Comparison of ENCODE assay signal across 11 cellular contexts in genomic region chr3:127754411-127755304, GRCh38.
DNase-seq lines count a peak whose midpoint lies in the region; ATAC-seq and TF ChIP-seq lines count a peak whose summit lies in the region.
"Had no signal": no experiment of that assay in that cellular context is flagged by ENCODE, and none has a peak within 500 bp of the region (broad histone marks: within the 10 kb centered on the region; RNA-seq: fewer than 3 reads in every experiment).

No MANE protein-coding gene starts in this region.

- H3K9ac ChIP-seq in neural progenitor cell = no peak overlapping the region

- in situ Hi-C loops in GM18951 (cut with MboI; ENCODE audit: low sequenced_read_pairs, unreplicated experiment) = no loop called here

- H3K4me1 ChIP-seq in neural progenitor cell = no peaks in the 10 kb centered on the region

- H3K4me3 Mint-ChIP-seq in activated B cell treated with CpG ODN at 0.5 μM for 24 hours (peak overlapping the region; percentile 76), neural progenitor cell (no peak overlapping the region)

- H3K4me2 ChIP-seq in neural progenitor cell = no peak overlapping the region

- H3K9me3 ChIP-seq in neural progenitor cell (ENCODE audit: low read depth) = no peaks in the 10 kb centered on the region

- ATAC-seq in activated B cell treated with CpG ODN at 0.5 μM for 24 hours (ENCODE audit: low read depth) (peak; percentile 72), left lobe of liver (no peak), GM21360 (IDR thresholded peaks at IDR 0.05; ENCODE audit: unreplicated experiment) (no peak)

- intact Hi-C loops in activated B cell treated with CpG ODN at 0.5 μM for 24 hours (cut with micrococcal nuclease) = loop anchor here (1.0 to 10.0 kb wide), 10 partner anchors 18 to 1530 kb away; partner anchors contain the start of genes ABTB1, CHCHD6, MGLL and TPRA1

- H3K36me3 Mint-ChIP-seq in activated B cell treated with CpG ODN at 0.5 μM for 24 hours (ENCODE audit: low read depth) = no peaks in the 10 kb centered on the region
- H3K36me3 Mint-ChIP-seq in neural progenitor cell = no peaks in the 10 kb centered on the region

- peaks cover 71% of the 10 kb centered on the region for H3K4me1 Mint-ChIP-seq in activated B cell treated with CpG ODN at 0.5 μM for 24 hours
- peaks cover 23% of the 10 kb centered on the region for H3K4me1 Mint-ChIP-seq in neural progenitor cell

- H3F3A ChIP-seq in neural progenitor cell (ENCODE audit: low read depth) = no peaks in the 10 kb centered on the region

- POLR2A ChIA-PET in activated B cell treated with CpG ODN at 0.5 μM for 24 hours (lab: Charles Lee) = interaction anchor here (0.5 to 3.1 kb wide), 16 partner anchors 7 to 926 kb away, joined by 3 to 26 read pairs (median 4); partner anchors contain the start of genes EEFSEC and MGLL

- H3K36me3 ChIP-seq in neural progenitor cell = no peaks in the 10 kb centered on the region

- no peak for TF ChIP-seq CTCF in activated B cell treated with CpG ODN at 0.5 μM for 24 hours (IDR thresholded peaks at IDR 0.05)
- TF ChIP-seq CTCF in neural progenitor cell (IDR thresholded peaks at IDR 0.05) = no peak

- TF ChIP-seq POLR2A in GM18951 (IDR thresholded peaks at IDR 0.05; ENCODE audit: extremely low read depth, insufficient read depth, insufficient read length) = peak; percentile 38

- H3K9me3 Mint-ChIP-seq in activated B cell treated with CpG ODN at 0.5 μM for 24 hours (no peaks in the 10 kb centered on the region), neural progenitor cell (no peaks in the 10 kb centered on the region)

- H3K27ac ChIP-seq in neural progenitor cell = no peak overlapping the region

- peak overlapping the region; percentile 90 for H3K27ac Mint-ChIP-seq in activated B cell treated with CpG ODN at 0.5 μM for 24 hours
- peak overlapping the region; percentile 21 for H3K27ac Mint-ChIP-seq in neural progenitor cell

- DNase-seq in CD1c-positive myeloid dendritic cell (ENCODE audit: extremely low spot score) (peak; percentile 97), activated B cell treated with CpG ODN at 0.5 μM for 24 hours (peak; percentile 59), neural progenitor cell (ENCODE audit: low spot score) (no peak), left lobe of liver (ENCODE audit: low spot score) (no peak), dedifferentiated amniotic fluid mesenchymal stem cell (ENCODE audit: extremely low spot score) (no peak), NCI-H2171 treated with DMSO at 0.1 percent for 48 hours (lab: John Stamatoyannopoulos, UW) (no peak)
- DNase-seq: DND-41; effector memory CD4-positive, alpha-beta T cell; left cardiac atrium had no signal

- no peaks in the 10 kb centered on the region for H3K27me3 ChIP-seq in neural progenitor cell

- CTCF ChIA-PET in activated B cell treated with CpG ODN at 0.5 μM for 24 hours (lab: Charles Lee) = interaction anchor here (0.8 kb wide), 1 partner anchor 102 kb away, joined by 4 read pairs; no protein-coding TSS in a partner anchor

- no peaks in the 10 kb centered on the region for H3K79me2 ChIP-seq in neural progenitor cell (ENCODE audit: low read depth)

- H3K4me3 ChIP-seq in neural progenitor cell = no peak overlapping the region

- H4K20me1 ChIP-seq in neural progenitor cell (ENCODE audit: low read depth) = no peaks in the 10 kb centered on the region

- H3K27me3 Mint-ChIP-seq in activated B cell treated with CpG ODN at 0.5 μM for 24 hours = no peaks in the 10 kb centered on the region
- peaks cover 3% of the 10 kb centered on the region for H3K27me3 Mint-ChIP-seq in neural progenitor cell (ENCODE audit: insufficient read depth, low read depth)

- H2AFZ ChIP-seq in neural progenitor cell (replicated peaks) = no peak overlapping the region

Comparison
In these comparisons a context has a peak if more than half of its experiments do, and no peak if none do; other contexts are left out.
1. DNase-seq: peak in CD1c-positive myeloid dendritic cell (single experiment) and activated B cell treated with CpG ODN at 0.5 μM for 24 hours (single experiment); none in neural progenitor cell (single experiment), left lobe of liver (single experiment), dedifferentiated amniotic fluid mesenchymal stem cell (single experiment) and NCI-H2171 treated with DMSO at 0.1 percent for 48 hours (single experiment).